Comparison of ENCODE assay signal across 15 cellular contexts in the genomic region with DNA sequence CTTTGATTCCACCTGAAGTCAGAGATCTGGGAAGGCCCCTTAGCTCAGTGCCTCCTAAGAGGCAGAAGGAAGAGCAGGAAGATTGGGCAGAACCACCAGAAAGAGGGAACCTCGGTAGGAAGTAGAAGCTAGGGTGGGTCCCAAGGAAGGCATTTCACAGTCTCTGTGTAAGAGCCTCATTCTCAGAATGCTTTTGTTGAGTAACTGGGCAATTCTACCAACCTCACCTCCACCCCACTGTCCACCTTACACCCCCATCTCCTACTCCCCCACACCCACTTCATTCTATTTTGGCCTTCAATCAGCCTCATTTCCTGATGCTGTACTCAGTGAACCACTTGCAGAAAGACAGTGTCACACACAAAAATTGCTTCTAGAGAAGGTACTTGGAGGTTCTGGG. TPM values are rescaled to one million over a fixed set of nuclear protein-coding genes. Genes with fewer than 3 reads are reported as not detected.
DNase-seq lines count a peak whose midpoint lies in the region; ATAC-seq and TF ChIP-seq lines count a peak whose summit lies in the region.
"Had no signal": no experiment of that assay in that cellular context is flagged by ENCODE, and none has a peak within 500 bp of the region (broad histone marks: within the 10 kb centered on the region; RNA-seq: fewer than 3 reads in every experiment).

No MANE protein-coding gene starts in this region.

- in situ Hi-C loops in gastrocnemius medialis (cut with MboI; ENCODE audit: low sequenced_read_pairs in 4 of 4): no loop called here

- no peak overlapping the region for H3K4me3 ChIP-seq in ascending aorta
- H3K4me3 ChIP-seq in gastrocnemius medialis: no peak overlapping the region

- peak; percentile 28 to 32 for DNase-seq in NOMO-1 (lab: John Stamatoyannopoulos, UW; ENCODE audit: unreplicated experiment in 2 of 2)
- no peak for DNase-seq in NOMO-1 treated with dmso at 0.1 percent for 144 hours (lab: John Stamatoyannopoulos, UW; ENCODE audit: unreplicated experiment)
- peak; percentile 56 for DNase-seq in MV-4-11 (lab: John Stamatoyannopoulos, UW)
- no peak for DNase-seq in ascending aorta (ENCODE audit: low spot score in 2 of 2)
- no peak for DNase-seq in gastrocnemius medialis
- DNase-seq in activated CD4-positive, CD25-positive, alpha-beta regulatory T cell treated with anti-CD3 and anti-CD28 coated beads, Interleukin-2, amount 50 U/mL, for 72 hours: no peak
- DNase-seq in NCI-H345 treated with DMSO at 0.1 percent for 48 hours (lab: John Stamatoyannopoulos, UW; ENCODE audit: unreplicated experiment): no peak
- no peak for DNase-seq in NCI-H2107 (lab: John Stamatoyannopoulos, UW)
- DNase-seq: activated CD8-positive, alpha-beta memory T cell treated with anti-CD3 and anti-CD28 coated beads, Interleukin-2, amount 50 U/mL, for 4 hours; foreskin keratinocyte; mesenchymal stem cell; NCI-H446; SW 1271 had no signal

- H3K27ac ChIP-seq in ascending aorta (peak overlapping the region; percentile 26 to 37), gastrocnemius medialis (peak overlapping the region; percentile 91 to 97 (median 94))
- H3K27ac ChIP-seq: 22Rv1, foreskin keratinocyte, KMS-11 had no signal

- no peak for ATAC-seq in gastrocnemius medialis
- ATAC-seq: foreskin keratinocyte had no signal

- H3K27me3 ChIP-seq in ascending aorta: no peaks in the 10 kb centered on the region
- no peaks in the 10 kb centered on the region for H3K27me3 ChIP-seq in gastrocnemius medialis
- H3K27me3 ChIP-seq: foreskin keratinocyte had no signal

- H3K4me1 ChIP-seq in ascending aorta: peaks cover 6 to 32% of the 10 kb centered on the region in 2 donors
- H3K4me1 ChIP-seq in gastrocnemius medialis: peaks cover 76 to 88% of the 10 kb centered on the region in 2 donors

- H3K36me3 ChIP-seq in ascending aorta: no peaks in the 10 kb centered on the region
- H3K36me3 ChIP-seq in gastrocnemius medialis: no peaks in the 10 kb centered on the region

- TF ChIP-seq CTCF in ascending aorta (IDR thresholded peaks at IDR 0.05): no peak
- TF ChIP-seq CTCF in gastrocnemius medialis (IDR thresholded peaks at IDR 0.05 in 4 of 5, conservative IDR thresholded peaks at IDR 0.05 in 1 of 5): no peak

- intact Hi-C loops in ascending aorta (cut with DNase I): no loop called here
- intact Hi-C loops in gastrocnemius medialis (cut with DNase I; ENCODE audit: low total_unique reads): no loop called here

- H3K9me3 ChIP-seq in ascending aorta (no peaks in the 10 kb centered on the region), gastrocnemius medialis (no peaks in the 10 kb centered on the region)

- TF ChIP-seq POLR2A in gastrocnemius medialis (IDR thresholded peaks at IDR 0.05): no peak

RNA-seq across cellular contexts. Expression of a gene that starts 3.5 kb away (rescaled TPM):
- total RNA-seq in ascending aorta: 3.0 TPM
- total RNA-seq in gastrocnemius medialis: 10 to 100 TPM in 3 of 4 donors, 1 to 10 TPM in 1; 5.3 to 22.2 (median 17.6) TPM

RNA-seq across cellular contexts. Expression of a gene that starts 17.1 kb away (rescaled TPM):
- total RNA-seq in ascending aorta (not detected), gastrocnemius medialis (not detected)

RNA-seq across cellular contexts. Expression of a gene that starts 40.0 kb away (rescaled TPM):
- total RNA-seq in ascending aorta (135 TPM), gastrocnemius medialis (10 to 100 TPM; 47.9 to 81.0 (median 77.9) TPM)

RNA-seq across cellular contexts. Expression of a gene that starts 58.7 kb away (rescaled TPM):
- total RNA-seq in ascending aorta (73.4 TPM), gastrocnemius medialis (10 to 100 TPM; 51.3 to 93.6 (median 72.7) TPM)

Comparison
In these comparisons a context has a peak if more than half of its experiments do, and no peak if none do; other contexts are left out.
1. DNase-seq: peak in NOMO-1 (2 of 2) and MV-4-11 (single experiment); none in NOMO-1 treated with dmso at 0.1 percent for 144 hours (single experiment), ascending aorta (0 of 2), gastrocnemius medialis (0 of 2), activated CD4-positive, CD25-positive, alpha-beta regulatory T cell treated with anti-CD3 and anti-CD28 coated beads, Interleukin-2, amount 50 U/mL, for 72 hours (single experiment), NCI-H345 treated with DMSO at 0.1 percent for 48 hours (single experiment) and NCI-H2107 (single experiment).